ENCODE assay signal across 8 cellular contexts in the genomic region with DNA sequence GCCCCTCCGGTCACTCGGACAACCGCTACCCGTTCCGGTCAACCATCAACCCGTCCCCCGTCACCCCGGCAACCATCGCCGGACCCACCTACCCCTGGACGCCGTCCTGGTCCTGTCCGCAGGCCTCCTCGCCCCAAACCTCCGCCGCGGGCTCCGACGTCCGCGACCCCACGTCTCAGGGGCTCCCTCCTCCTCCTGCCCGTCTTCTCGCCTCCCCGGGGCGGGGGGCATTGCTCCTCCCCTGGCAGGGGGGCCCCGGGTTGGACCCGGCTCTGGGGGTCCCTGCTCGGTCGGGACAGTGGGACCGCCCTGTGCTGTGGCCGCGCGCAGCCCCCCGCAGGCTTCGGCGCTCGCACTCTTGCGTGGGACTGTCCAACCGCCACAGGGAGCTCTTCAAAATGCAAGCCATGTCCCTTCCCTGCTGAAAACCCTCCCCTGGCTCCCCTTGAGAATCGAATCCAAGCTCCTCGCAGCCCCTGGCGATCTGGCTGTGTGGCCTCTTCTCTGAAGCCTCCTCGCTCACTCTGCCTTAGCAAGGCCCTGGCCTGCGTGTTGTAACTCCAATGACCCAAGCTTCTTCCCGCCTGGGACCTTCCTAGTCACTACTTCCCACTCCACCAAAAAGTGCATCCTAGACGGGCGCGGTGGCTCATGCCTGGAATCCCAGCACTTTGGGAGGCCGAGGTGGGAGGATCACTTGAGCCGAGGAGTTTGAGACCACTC. TPM values are rescaled to one million over a fixed set of nuclear protein-coding genes. Genes with fewer than 3 reads are reported as not detected.
DNase-seq lines count a peak whose midpoint lies in the region; ATAC-seq and TF ChIP-seq lines count a peak whose summit lies in the region.

No MANE protein-coding gene starts in this region.

- H3K27me3 Mint-ChIP-seq in CD4-positive, alpha-beta T cell = peaks cover 32% of the 10 kb centered on the region
- peaks cover 14 to 32% (median 23%) of the 10 kb centered on the region in 3 donors for H3K27me3 Mint-ChIP-seq in naive B cell

- H3K4me3 Mint-ChIP-seq in CD4-positive, alpha-beta T cell = peak overlapping the region; percentile 77
- H3K4me3 Mint-ChIP-seq in naive B cell = peak overlapping the region; percentile 80 to 94 (median 88)

- peak overlapping the region; percentile 60 for H3K4me3 ChIP-seq in Jurkat, Clone E6-1 (ENCODE audit: low read length)
- H3K4me3 ChIP-seq in dorsolateral prefrontal cortex = peak overlapping the region; percentile 49 to 86 (median 75)

- no peaks in the 10 kb centered on the region for H3K9me3 ChIP-seq in CD4-positive, alpha-beta T cell (ENCODE audit: control insufficient read depth, low read length)

- no peak for TF ChIP-seq CTCF in CD4-positive, alpha-beta T cell (IDR thresholded peaks at IDR 0.05)
- no peak for TF ChIP-seq CTCF in dorsolateral prefrontal cortex (IDR thresholded peaks at IDR 0.05 in 54 of 56, conservative IDR thresholded peaks at IDR 0.05 in 2 of 56; ENCODE audit: low read depth in 1 of 56, partially characterized antibody in 56 of 56)

- H3K9me3 Mint-ChIP-seq in CD4-positive, alpha-beta T cell = no peaks in the 10 kb centered on the region
- H3K9me3 Mint-ChIP-seq in naive B cell = no peaks in the 10 kb centered on the region

- no peak for DNase-seq in CD4-positive, alpha-beta T cell
- DNase-seq in Jurkat, Clone E6-1 (ENCODE audit: low read depth, low spot score) = no peak
- DNase-seq in dorsolateral prefrontal cortex (no peak), naive B cell (no peak), cerebellum (ENCODE audit: low spot score) (no peak), mesenteric fat pad (ENCODE audit: low spot score) (no peak), NCI-H2171 (lab: John Stamatoyannopoulos, UW) (no peak), COR-L47 (lab: John Stamatoyannopoulos, UW) (no peak)

- H3K36me3 Mint-ChIP-seq in CD4-positive, alpha-beta T cell (ENCODE audit: low read depth) = no peaks in the 10 kb centered on the region
- no peaks in the 10 kb centered on the region for H3K36me3 Mint-ChIP-seq in naive B cell

- H3K4me1 Mint-ChIP-seq in CD4-positive, alpha-beta T cell (ENCODE audit: low read depth) = peaks cover 18% of the 10 kb centered on the region
- H3K4me1 Mint-ChIP-seq in naive B cell = peaks cover 13 to 23% (median 20%) of the 10 kb centered on the region in 3 donors

- POLR2A ChIA-PET in CD4-positive, alpha-beta T cell (lab: Charles Lee) = no interaction called here

- CTCF ChIA-PET in CD4-positive, alpha-beta T cell (lab: Charles Lee) = no interaction called here

- intact Hi-C loops in CD4-positive, alpha-beta T cell (cut with DNase I, micrococcal nuclease) = no loop called here
- intact Hi-C loops in dorsolateral prefrontal cortex (cut with DNase I) = loop anchor here in 1 of 2 donors (5.0 kb wide), 1 partner anchor 42 kb away; no protein-coding TSS in a partner anchor

- peaks cover 15% of the 10 kb centered on the region for H3K27me3 ChIP-seq in CD4-positive, alpha-beta T cell (ENCODE audit: control insufficient read depth, insufficient read depth, low read length)
- no peaks in the 10 kb centered on the region for H3K27me3 ChIP-seq in dorsolateral prefrontal cortex

- ATAC-seq in CD4-positive, alpha-beta T cell (ENCODE audit: poor library complexity) = peak; percentile 25
- ATAC-seq in naive B cell (ENCODE audit: low read depth in 2 of 2) = peak in 1 of 2 donors; percentile 3

- H3K27ac Mint-ChIP-seq in CD4-positive, alpha-beta T cell = no peak overlapping the region
- H3K27ac Mint-ChIP-seq in naive B cell = peak overlapping the region; percentile 41 to 91 (median 70)

- H3K27ac ChIP-seq in CD4-positive, alpha-beta T cell (ENCODE audit: low read depth, low read length) = no peak overlapping the region
- peak overlapping the region in 48 of 59 donors; percentile 1 to 85 (median 66) for H3K27ac ChIP-seq in dorsolateral prefrontal cortex

RNA-seq across cellular contexts. Expression of gene EPHX3, which starts 8.4 kb away (rescaled TPM):
- not detected for total RNA-seq in CD4-positive, alpha-beta T cell
- polyA plus RNA-seq in Jurkat, Clone E6-1 (2012; ENCODE audit: insufficient read depth, insufficient read length) = 0.49 TPM
- total RNA-seq in dorsolateral prefrontal cortex (1 to 10 TPM in 1 of 120 experiments, under 1 TPM in 39, not detected in 80; 0.20 to 1.3 (median 0.42) TPM), cerebellum (0.18 TPM), mesenteric fat pad (0.35 TPM)
- polyA plus RNA-seq in naive B cell (ENCODE audit: low read depth in 6 of 6) = not detected

RNA-seq across cellular contexts. Expression of gene NOTCH3, which starts 23.0 kb away (rescaled TPM):
- not detected for total RNA-seq in CD4-positive, alpha-beta T cell
- 18.3 TPM for polyA plus RNA-seq in Jurkat, Clone E6-1 (2012; ENCODE audit: insufficient read depth, insufficient read length)
- total RNA-seq in dorsolateral prefrontal cortex (10 to 100 TPM in 119 of 120 experiments, 1 to 10 TPM in 1; 9.9 to 79.9 (median 27.6) TPM), cerebellum (28.7 TPM), mesenteric fat pad (60.3 TPM)
- polyA plus RNA-seq in naive B cell (ENCODE audit: low read depth in 6 of 6) = not detected

Comparison
In these comparisons a context has a peak if more than half of its experiments do, and no peak if none do; other contexts are left out.
1. RNA of gene NOTCH3, which starts 23.0 kb away (total RNA-seq): 60.3 TPM in mesenteric fat pad (single experiment), 28.7 TPM in cerebellum (single experiment) and 9.9 to 79.9 TPM in dorsolateral prefrontal cortex; not detected in CD4-positive, alpha-beta T cell; every median in the first group is over 10 times any median in the second.